In the genomic region with DNA sequence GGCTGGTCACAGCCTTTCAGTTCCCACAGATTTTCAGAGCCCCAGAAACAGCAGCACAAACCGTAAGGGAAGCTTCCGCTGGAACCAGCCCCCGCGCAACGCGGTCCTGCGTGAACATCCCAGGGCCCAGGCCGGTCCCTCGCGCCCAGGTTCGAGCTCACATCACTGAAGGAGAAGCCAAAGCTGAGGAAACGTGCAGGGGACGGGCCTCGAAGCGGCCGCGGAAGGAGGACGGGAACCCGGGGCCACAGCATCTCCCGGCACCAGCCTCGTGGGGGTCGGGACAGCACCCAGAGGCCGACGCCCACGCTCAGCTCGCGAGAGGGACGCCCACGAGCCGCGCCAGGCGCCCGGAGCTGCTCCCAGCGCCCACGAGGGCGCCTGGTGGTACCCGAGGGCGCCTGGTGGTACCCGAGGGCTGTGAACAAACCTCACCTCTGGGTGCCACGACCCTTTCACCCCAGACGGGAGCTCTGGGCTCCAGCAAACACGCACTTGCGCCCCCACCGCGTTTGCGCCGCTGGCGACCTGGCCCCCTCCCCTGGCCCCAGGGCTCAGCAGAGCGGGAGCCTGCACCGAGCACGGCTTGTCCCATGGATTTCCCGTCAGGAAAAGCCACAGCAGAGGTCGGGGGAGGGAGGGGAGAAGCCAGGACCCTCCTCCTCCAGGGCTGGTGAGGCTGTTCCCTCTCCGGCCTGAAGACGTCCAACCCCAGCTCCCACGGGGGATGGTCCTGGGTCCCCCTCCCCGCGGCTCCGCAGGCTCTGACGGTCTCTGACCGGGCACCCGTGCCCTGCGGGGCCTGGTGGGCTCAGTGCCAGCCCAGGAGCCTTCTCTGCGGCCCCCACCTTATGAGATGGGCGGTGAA, we compare ENCODE assay signal across 1 cellular context.
TF ChIP-seq lines count a peak whose summit lies in the region.

No MANE protein-coding gene starts in this region.

TF ChIP-seq in GM23338, 12 proteins besides CTCF, POLR2A, EP300 and RAD21 (continued from another document):
- TF ChIP-seq JUNB (IDR thresholded peaks at IDR 0.05; ENCODE audit: unreplicated experiment) (no peak), ZNF114 (CRISPR knock-in tag; IDR thresholded peaks at IDR 0.05) (no peak), POLR2AphosphoS5 (IDR thresholded peaks at IDR 0.05; ENCODE audit: low read depth) (no peak), CREB1 (CRISPR knock-in tag; IDR thresholded peaks at IDR 0.05; ENCODE audit: low read depth) (no peak), EZH2phosphoT487 (IDR thresholded peaks at IDR 0.05; ENCODE audit: unreplicated experiment) (no peak), ZNF331 (CRISPR knock-in tag; IDR thresholded peaks at IDR 0.05; ENCODE audit: low read depth) (no peak)
- TF ChIP-seq, protein P1, sequence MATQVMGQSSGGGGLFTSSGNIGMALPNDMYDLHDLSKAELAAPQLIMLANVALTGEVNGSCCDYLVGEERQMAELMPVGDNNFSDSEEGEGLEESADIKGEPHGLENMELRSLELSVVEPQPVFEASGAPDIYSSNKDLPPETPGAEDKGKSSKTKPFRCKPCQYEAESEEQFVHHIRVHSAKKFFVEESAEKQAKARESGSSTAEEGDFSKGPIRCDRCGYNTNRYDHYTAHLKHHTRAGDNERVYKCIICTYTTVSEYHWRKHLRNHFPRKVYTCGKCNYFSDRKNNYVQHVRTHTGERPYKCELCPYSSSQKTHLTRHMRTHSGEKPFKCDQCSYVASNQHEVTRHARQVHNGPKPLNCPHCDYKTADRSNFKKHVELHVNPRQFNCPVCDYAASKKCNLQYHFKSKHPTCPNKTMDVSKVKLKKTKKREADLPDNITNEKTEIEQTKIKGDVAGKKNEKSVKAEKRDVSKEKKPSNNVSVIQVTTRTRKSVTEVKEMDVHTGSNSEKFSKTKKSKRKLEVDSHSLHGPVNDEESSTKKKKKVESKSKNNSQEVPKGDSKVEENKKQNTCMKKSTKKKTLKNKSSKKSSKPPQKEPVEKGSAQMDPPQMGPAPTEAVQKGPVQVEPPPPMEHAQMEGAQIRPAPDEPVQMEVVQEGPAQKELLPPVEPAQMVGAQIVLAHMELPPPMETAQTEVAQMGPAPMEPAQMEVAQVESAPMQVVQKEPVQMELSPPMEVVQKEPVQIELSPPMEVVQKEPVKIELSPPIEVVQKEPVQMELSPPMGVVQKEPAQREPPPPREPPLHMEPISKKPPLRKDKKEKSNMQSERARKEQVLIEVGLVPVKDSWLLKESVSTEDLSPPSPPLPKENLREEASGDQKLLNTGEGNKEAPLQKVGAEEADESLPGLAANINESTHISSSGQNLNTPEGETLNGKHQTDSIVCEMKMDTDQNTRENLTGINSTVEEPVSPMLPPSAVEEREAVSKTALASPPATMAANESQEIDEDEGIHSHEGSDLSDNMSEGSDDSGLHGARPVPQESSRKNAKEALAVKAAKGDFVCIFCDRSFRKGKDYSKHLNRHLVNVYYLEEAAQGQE (IDR thresholded peaks at IDR 0.05; ENCODE audit: unreplicated experiment) = no peak
- TF ChIP-seq, protein P2, sequence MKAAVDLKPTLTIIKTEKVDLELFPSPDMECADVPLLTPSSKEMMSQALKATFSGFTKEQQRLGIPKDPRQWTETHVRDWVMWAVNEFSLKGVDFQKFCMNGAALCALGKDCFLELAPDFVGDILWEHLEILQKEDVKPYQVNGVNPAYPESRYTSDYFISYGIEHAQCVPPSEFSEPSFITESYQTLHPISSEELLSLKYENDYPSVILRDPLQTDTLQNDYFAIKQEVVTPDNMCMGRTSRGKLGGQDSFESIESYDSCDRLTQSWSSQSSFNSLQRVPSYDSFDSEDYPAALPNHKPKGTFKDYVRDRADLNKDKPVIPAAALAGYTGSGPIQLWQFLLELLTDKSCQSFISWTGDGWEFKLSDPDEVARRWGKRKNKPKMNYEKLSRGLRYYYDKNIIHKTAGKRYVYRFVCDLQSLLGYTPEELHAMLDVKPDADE (IDR thresholded peaks at IDR 0.05) = no peak
- TF ChIP-seq, protein P3, sequence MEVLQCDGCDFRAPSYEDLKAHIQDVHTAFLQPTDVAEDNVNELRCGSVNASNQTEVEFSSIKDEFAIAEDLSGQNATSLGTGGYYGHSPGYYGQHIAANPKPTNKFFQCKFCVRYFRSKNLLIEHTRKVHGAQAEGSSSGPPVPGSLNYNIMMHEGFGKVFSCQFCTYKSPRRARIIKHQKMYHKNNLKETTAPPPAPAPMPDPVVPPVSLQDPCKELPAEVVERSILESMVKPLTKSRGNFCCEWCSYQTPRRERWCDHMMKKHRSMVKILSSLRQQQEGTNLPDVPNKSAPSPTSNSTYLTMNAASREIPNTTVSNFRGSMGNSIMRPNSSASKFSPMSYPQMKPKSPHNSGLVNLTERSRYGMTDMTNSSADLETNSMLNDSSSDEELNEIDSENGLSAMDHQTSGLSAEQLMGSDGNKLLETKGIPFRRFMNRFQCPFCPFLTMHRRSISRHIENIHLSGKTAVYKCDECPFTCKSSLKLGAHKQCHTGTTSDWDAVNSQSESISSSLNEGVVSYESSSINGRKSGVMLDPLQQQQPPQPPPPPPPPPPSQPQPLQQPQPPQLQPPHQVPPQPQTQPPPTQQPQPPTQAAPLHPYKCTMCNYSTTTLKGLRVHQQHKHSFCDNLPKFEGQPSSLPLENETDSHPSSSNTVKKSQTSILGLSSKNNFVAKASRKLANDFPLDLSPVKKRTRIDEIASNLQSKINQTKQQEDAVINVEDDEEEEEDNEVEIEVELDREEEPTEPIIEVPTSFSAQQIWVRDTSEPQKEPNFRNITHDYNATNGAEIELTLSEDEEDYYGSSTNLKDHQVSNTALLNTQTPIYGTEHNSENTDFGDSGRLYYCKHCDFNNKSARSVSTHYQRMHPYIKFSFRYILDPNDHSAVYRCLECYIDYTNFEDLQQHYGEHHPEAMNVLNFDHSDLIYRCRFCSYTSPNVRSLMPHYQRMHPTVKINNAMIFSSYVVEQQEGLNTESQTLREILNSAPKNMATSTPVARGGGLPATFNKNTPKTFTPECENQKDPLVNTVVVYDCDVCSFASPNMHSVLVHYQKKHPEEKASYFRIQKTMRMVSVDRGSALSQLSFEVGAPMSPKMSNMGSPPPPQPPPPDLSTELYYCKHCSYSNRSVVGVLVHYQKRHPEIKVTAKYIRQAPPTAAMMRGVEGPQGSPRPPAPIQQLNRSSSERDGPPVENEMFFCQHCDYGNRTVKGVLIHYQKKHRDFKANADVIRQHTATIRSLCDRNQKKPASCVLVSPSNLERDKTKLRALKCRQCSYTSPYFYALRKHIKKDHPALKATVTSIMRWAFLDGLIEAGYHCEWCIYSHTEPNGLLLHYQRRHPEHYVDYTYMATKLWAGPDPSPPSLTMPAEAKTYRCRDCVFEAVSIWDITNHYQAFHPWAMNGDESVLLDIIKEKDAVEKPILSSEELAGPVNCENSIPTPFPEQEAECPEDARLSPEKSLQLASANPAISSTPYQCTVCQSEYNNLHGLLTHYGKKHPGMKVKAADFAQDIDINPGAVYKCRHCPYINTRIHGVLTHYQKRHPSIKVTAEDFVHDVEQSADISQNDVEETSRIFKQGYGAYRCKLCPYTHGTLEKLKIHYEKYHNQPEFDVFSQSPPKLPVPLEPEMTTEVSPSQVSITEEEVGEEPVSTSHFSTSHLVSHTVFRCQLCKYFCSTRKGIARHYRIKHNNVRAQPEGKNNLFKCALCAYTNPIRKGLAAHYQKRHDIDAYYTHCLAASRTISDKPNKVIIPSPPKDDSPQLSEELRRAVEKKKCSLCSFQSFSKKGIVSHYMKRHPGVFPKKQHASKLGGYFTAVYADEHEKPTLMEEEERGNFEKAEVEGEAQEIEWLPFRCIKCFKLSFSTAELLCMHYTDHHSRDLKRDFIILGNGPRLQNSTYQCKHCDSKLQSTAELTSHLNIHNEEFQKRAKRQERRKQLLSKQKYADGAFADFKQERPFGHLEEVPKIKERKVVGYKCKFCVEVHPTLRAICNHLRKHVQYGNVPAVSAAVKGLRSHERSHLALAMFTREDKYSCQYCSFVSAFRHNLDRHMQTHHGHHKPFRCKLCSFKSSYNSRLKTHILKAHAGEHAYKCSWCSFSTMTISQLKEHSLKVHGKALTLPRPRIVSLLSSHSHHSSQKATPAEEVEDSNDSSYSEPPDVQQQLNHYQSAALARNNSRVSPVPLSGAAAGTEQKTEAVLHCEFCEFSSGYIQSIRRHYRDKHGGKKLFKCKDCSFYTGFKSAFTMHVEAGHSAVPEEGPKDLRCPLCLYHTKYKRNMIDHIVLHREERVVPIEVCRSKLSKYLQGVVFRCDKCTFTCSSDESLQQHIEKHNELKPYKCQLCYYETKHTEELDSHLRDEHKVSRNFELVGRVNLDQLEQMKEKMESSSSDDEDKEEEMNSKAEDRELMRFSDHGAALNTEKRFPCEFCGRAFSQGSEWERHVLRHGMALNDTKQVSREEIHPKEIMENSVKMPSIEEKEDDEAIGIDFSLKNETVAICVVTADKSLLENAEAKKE (CRISPR knock-in tag; IDR thresholded peaks at IDR 0.05) = no peak
